ENCODE assay signal across 11 cellular contexts in genomic region chr18:8989017-8989416, GRCh38.
"Had no signal": no experiment of that assay in that cellular context is flagged by ENCODE, and none has a peak within 500 bp of the region (broad histone marks: within the 10 kb centered on the region; RNA-seq: fewer than 3 reads in every experiment).

No MANE protein-coding gene starts in this region.

- H3K36me3 Mint-ChIP-seq: activated naive CD4-positive, alpha-beta T cell treated with anti-CD3 and anti-CD28 coated beads, Interleukin-2, amount 50 U/mL, for 24 hours; memory B cell had no signal

- H3K9me3 Mint-ChIP-seq: activated CD4-positive, alpha-beta T cell treated with anti-CD3 and anti-CD28 coated beads, Interleukin-2, amount 10 ng/mL, durations not matched to agents 24 days and 14 days; activated naive CD4-positive, alpha-beta T cell treated with anti-CD3 and anti-CD28 coated beads, Interleukin-2, amount 50 U/mL, for 24 hours; memory B cell; nephron; stimulated activated naive CD8-positive, alpha-beta T cell treated with anti-CD3 and anti-CD28 coated beads, Interleukin-15, Interleukin-2, amounts not matched to agents 100 ng/mL and 50 ng/mL, for 24 hours had no signal

- H3K4me3 ChIP-seq: body of pancreas, heart right ventricle, prostate gland, upper lobe of left lung had no signal

- H3K9me3 ChIP-seq: body of pancreas, heart right ventricle, prostate gland, upper lobe of left lung had no signal

- H3K36me3 ChIP-seq: heart right ventricle, prostate gland, upper lobe of left lung had no signal

- DNase-seq: cortex of kidney, heart right ventricle had no signal

- H3K27ac ChIP-seq: body of pancreas, heart right ventricle, prostate gland, upper lobe of left lung, VCaP had no signal

- H3K4me1 Mint-ChIP-seq: activated CD4-positive, alpha-beta T cell treated with anti-CD3 and anti-CD28 coated beads, Interleukin-2, amount 10 ng/mL, durations not matched to agents 24 days and 14 days; activated naive CD4-positive, alpha-beta T cell treated with anti-CD3 and anti-CD28 coated beads, Interleukin-2, amount 50 U/mL, for 24 hours; memory B cell had no signal

- H3K27me3 ChIP-seq: body of pancreas, heart right ventricle, upper lobe of left lung had no signal

- H3K4me1 ChIP-seq: prostate gland, upper lobe of left lung had no signal

- H3K4me3 Mint-ChIP-seq: activated CD4-positive, alpha-beta T cell treated with anti-CD3 and anti-CD28 coated beads, Interleukin-2, amount 10 ng/mL, durations not matched to agents 24 days and 14 days; activated naive CD4-positive, alpha-beta T cell treated with anti-CD3 and anti-CD28 coated beads, Interleukin-2, amount 50 U/mL, for 24 hours; memory B cell; nephron; stimulated activated naive CD8-positive, alpha-beta T cell treated with anti-CD3 and anti-CD28 coated beads, Interleukin-15, Interleukin-2, amounts not matched to agents 100 ng/mL and 50 ng/mL, for 24 hours had no signal

- H3K27ac Mint-ChIP-seq: activated CD4-positive, alpha-beta T cell treated with anti-CD3 and anti-CD28 coated beads, Interleukin-2, amount 10 ng/mL, durations not matched to agents 24 days and 14 days; activated naive CD4-positive, alpha-beta T cell treated with anti-CD3 and anti-CD28 coated beads, Interleukin-2, amount 50 U/mL, for 24 hours; memory B cell; nephron; stimulated activated naive CD8-positive, alpha-beta T cell treated with anti-CD3 and anti-CD28 coated beads, Interleukin-15, Interleukin-2, amounts not matched to agents 100 ng/mL and 50 ng/mL, for 24 hours had no signal
